2 cellular contexts compared by ENCODE assay signal in genomic region chr12:6631549-6631961, GRCh38.
TF ChIP-seq lines count a peak whose summit lies in the region.

No MANE protein-coding gene starts in this region.

TF ChIP-seq in IMR-90, 13 proteins besides CTCF, POLR2A, EP300 and RAD21:
- TF ChIP-seq NFE2L2 (IDR thresholded peaks at IDR 0.05; ENCODE audit: low read depth, low read length) (no peak), CEBPB (IDR thresholded peaks at IDR 0.05; ENCODE audit: low read depth, low read length) (no peak), ELK1 (IDR thresholded peaks at IDR 0.05; ENCODE audit: borderline replicate concordance, low read depth, low read length) (no peak), MAFK (IDR thresholded peaks at IDR 0.05; ENCODE audit: low read depth, low read length) (no peak), USF2 (IDR thresholded peaks at IDR 0.05; ENCODE audit: low read depth, low read length) (no peak), BHLHE40 (IDR thresholded peaks at IDR 0.05; ENCODE audit: low read depth, low read length) (no peak), RFX5 (IDR thresholded peaks at IDR 0.05; ENCODE audit: low read depth, low read length) (no peak), RCOR1 (IDR thresholded peaks at IDR 0.05; ENCODE audit: insufficient replicate concordance, low read length) (no peak), SMC3 (IDR thresholded peaks at IDR 0.05; ENCODE audit: low read depth, low read length) (no peak), FOS (IDR thresholded peaks at IDR 0.05; ENCODE audit: low read depth, low read length) (no peak), MXI1 (IDR thresholded peaks at IDR 0.05; ENCODE audit: borderline replicate concordance, low read depth, low read length) (no peak), MAZ (IDR thresholded peaks at IDR 0.05; ENCODE audit: borderline replicate concordance, low read depth, low read length) (no peak), CHD1 (IDR thresholded peaks at IDR 0.05; ENCODE audit: low read depth, low read length) (no peak)

TF ChIP-seq in K562, 482 proteins besides CTCF, POLR2A, EP300 and RAD21:
- TF ChIP-seq ZNF282 (CRISPR knock-in tag; IDR thresholded peaks at IDR 0.05) (no peak), THRB (CRISPR knock-in tag; conservative IDR thresholded peaks at IDR 0.05) (no peak), DACH1 (IDR thresholded peaks at IDR 0.05; ENCODE audit: partially characterized antibody) (no peak), CBX8 (IDR thresholded peaks at IDR 0.05; ENCODE audit: borderline replicate concordance, extremely low read depth, low read depth, low read length, poor library complexity, severe bottlenecking) (no peak), HIVEP1 (CRISPR knock-in tag; IDR thresholded peaks at IDR 0.05) (no peak), ZNF518B (CRISPR knock-in tag; IDR thresholded peaks at IDR 0.05) (no peak), TOE1 (IDR thresholded peaks at IDR 0.05; ENCODE audit: borderline replicate concordance) (no peak), TOE1 (CRISPR knock-in tag; IDR thresholded peaks at IDR 0.05; ENCODE audit: borderline replicate concordance, low read depth) (no peak)
